Comparison of ENCODE assay signal across 7 cellular contexts in genomic region chr10:24621035-24621795, GRCh38.
DNase-seq lines count a peak whose midpoint lies in the region; ATAC-seq, FAIRE-seq and TF ChIP-seq lines count a peak whose summit lies in the region.
"Not testable (repeated sequence)": the region's sequence is repeated elsewhere in the genome, so short reads cannot be mapped to it uniquely, and the experiment has no call there.

No MANE protein-coding gene starts in this region.

- not testable (repeated sequence) for H4K8ac ChIP-seq in trophoblast cell (ENCODE audit: low read depth, low read length)

- not testable (repeated sequence) for H2AFZ ChIP-seq in HepG2 (ENCODE audit: low read length); trophoblast cell (ENCODE audit: insufficient read depth, low read length, poor library complexity)

- not testable (repeated sequence) for H3K9me3 ChIP-seq in CD8-positive, alpha-beta memory T cell (ENCODE audit: low read length); effector memory CD4-positive, alpha-beta T cell (ENCODE audit: control insufficient read depth, low read length); HepG2 (ENCODE audit: low read length); trophoblast cell (ENCODE audit: insufficient read depth, low read depth, low read length)

- not testable (repeated sequence) for H4K91ac ChIP-seq in trophoblast cell (ENCODE audit: low read depth, low read length)

- BruUV-seq in HepG2 (replicated peaks; lab: Mats Ljungman, UMichigan), result not testable (repeated sequence)

- FAIRE-seq in HTR-8/SVneo (lab: Jason Lieb, UNC), result peak; percentile 97
- FAIRE-seq in HepG2 (lab: Jason Lieb, UNC), result not testable (repeated sequence)

- H3K79me1 ChIP-seq in trophoblast cell (ENCODE audit: low read length), result not testable (repeated sequence)

- not testable (repeated sequence) for H4K20me1 ChIP-seq in HepG2 (ENCODE audit: insufficient read depth, low read length)

- peak overlapping the region in 6 of 8 donors; percentile 11 to 85 (median 80) for H3K27ac Mint-ChIP-seq in CD8-positive, alpha-beta memory T cell
- peak overlapping the region; percentile 22 for H3K27ac Mint-ChIP-seq in activated CD4-positive, alpha-beta T cell treated with anti-CD3 and anti-CD28 coated beads for 36 hours
- peak overlapping the region; percentile 76 for H3K27ac Mint-ChIP-seq in activated naive CD8-positive, alpha-beta T cell

- in situ Hi-C loops in HepG2 (cut with HindIII; ENCODE audit: extremely low pct_ligation_motif_present, low pct_unique_long_range_greater_than_20kb), result not testable (repeated sequence)

- peaks cover 37% of the 10 kb centered on the region for H3K4me1 ChIP-seq in CD8-positive, alpha-beta memory T cell (ENCODE audit: insufficient read depth, low read length)
- not testable (repeated sequence) for H3K4me1 ChIP-seq in effector memory CD4-positive, alpha-beta T cell (ENCODE audit: control insufficient read depth, insufficient read depth, low read length, poor library complexity, severe bottlenecking); HepG2 (ENCODE audit: insufficient read depth, low read length); trophoblast cell (ENCODE audit: control insufficient read depth in 1 of 2, insufficient read depth in 2 of 2, low read length in 2 of 2)

- POLR2A ChIA-PET in CD8-positive, alpha-beta memory T cell (lab: Charles Lee); activated CD4-positive, alpha-beta T cell treated with anti-CD3 and anti-CD28 coated beads for 36 hours (lab: Charles Lee); HepG2 (lab: Yijun Ruan, JAX): not testable (repeated sequence)

- 94% methylated on average over 4 of the region's 4 CpGs for WGBS in HepG2 (ENCODE audit: low lambda C conversion rate)
- WGBS in trophoblast cell (ENCODE audit: extremely low coverage, insufficient coverage, insufficient read length), result no CpG with 5 or more reads among the region's 4 CpGs

- not testable (repeated sequence) for H3K27me3 ChIP-seq in CD8-positive, alpha-beta memory T cell (ENCODE audit: insufficient read depth, low read length, poor library complexity, severe bottlenecking); effector memory CD4-positive, alpha-beta T cell (replicated peaks; ENCODE audit: control insufficient read depth, insufficient read depth, low read length, poor library complexity, severe bottlenecking); HepG2 (ENCODE audit: control insufficient read depth in 1 of 2, insufficient read depth in 2 of 2, low read length in 2 of 2); trophoblast cell (ENCODE audit: insufficient read depth, low read length)

- H2BK5ac ChIP-seq in trophoblast cell (ENCODE audit: low read depth, low read length, poor library complexity), result not testable (repeated sequence)

- TF ChIP-seq CTCF in HepG2 (CRISPR knock-in tag; IDR thresholded peaks at IDR 0.05), result not testable (repeated sequence)

- not testable (repeated sequence) for TF ChIP-seq POLR2A in HepG2 (IDR thresholded peaks at IDR 0.05; ENCODE audit: insufficient read depth in 1 of 2, low read depth in 2 of 2, low read length in 2 of 2)

- H3K4ac ChIP-seq in trophoblast cell (ENCODE audit: low read depth, low read length), result not testable (repeated sequence)

- H3K9ac ChIP-seq in HepG2 (ENCODE audit: insufficient read depth, low read depth, low read length); trophoblast cell (ENCODE audit: low read length): not testable (repeated sequence)

- CTCF ChIA-PET in CD8-positive, alpha-beta memory T cell (lab: Charles Lee); activated CD4-positive, alpha-beta T cell treated with anti-CD3 and anti-CD28 coated beads for 36 hours (lab: Charles Lee); HepG2 (lab: Yijun Ruan, JAX; ENCODE audit: low intra/inter-chr PET ratio, low total read pairs): not testable (repeated sequence)

- H3K4me2 ChIP-seq in HepG2 (ENCODE audit: low read depth, low read length); trophoblast cell (ENCODE audit: low read length): not testable (repeated sequence)

- not testable (repeated sequence) for DNase-seq in CD8-positive, alpha-beta memory T cell; HTR-8/SVneo (ENCODE audit: insufficient read length, low spot score); activated CD4-positive, alpha-beta T cell treated with anti-CD3 and anti-CD28 coated beads for 36 hours; effector memory CD4-positive, alpha-beta T cell; HepG2 (ENCODE audit: low spot score)
- DNase-seq in trophoblast cell, result peak in 1 of 2 donors; percentile 37

- not testable (repeated sequence) for H3K36me3 ChIP-seq in CD8-positive, alpha-beta memory T cell (ENCODE audit: insufficient read depth, low read length); effector memory CD4-positive, alpha-beta T cell (ENCODE audit: control insufficient read depth, insufficient read depth, low read length); trophoblast cell (ENCODE audit: control insufficient read depth in 1 of 2, insufficient read depth in 2 of 2, low read length in 2 of 2)
- peaks cover 4 to 19% of the 10 kb centered on the region in 2 experiments; a peak in 3 of 5 replicates for H3K36me3 ChIP-seq in HepG2 (replicated peaks in 1 of 2; ENCODE audit: control insufficient read depth in 1 of 2, insufficient read depth in 2 of 2, low read length in 2 of 2)

- peak overlapping the region in 1 of 7 donors; percentile 13 for H3K4me3 Mint-ChIP-seq in CD8-positive, alpha-beta memory T cell
- H3K4me3 Mint-ChIP-seq in activated CD4-positive, alpha-beta T cell treated with anti-CD3 and anti-CD28 coated beads for 36 hours; activated naive CD8-positive, alpha-beta T cell: not testable (repeated sequence)

- H3K4me3 ChIP-seq in CD8-positive, alpha-beta memory T cell (ENCODE audit: low read length); effector memory CD4-positive, alpha-beta T cell (ENCODE audit: insufficient read depth, low read depth, low read length, poor library complexity, severe bottlenecking); HepG2 (replicated peaks in 1 of 3; ENCODE audit: insufficient read depth in 1 of 3, low read depth in 2 of 3, low read length in 3 of 3); trophoblast cell (ENCODE audit: low read depth, low read length): not testable (repeated sequence)

- H2BK120ac ChIP-seq in trophoblast cell (ENCODE audit: insufficient read depth, low read length, poor library complexity), result not testable (repeated sequence)

- H3K9me3 Mint-ChIP-seq in CD8-positive, alpha-beta memory T cell; activated CD4-positive, alpha-beta T cell treated with anti-CD3 and anti-CD28 coated beads for 36 hours (ENCODE audit: low read depth); activated naive CD8-positive, alpha-beta T cell (ENCODE audit: low read depth): not testable (repeated sequence)

- not testable (repeated sequence) for H3K27me3 Mint-ChIP-seq in CD8-positive, alpha-beta memory T cell; activated CD4-positive, alpha-beta T cell treated with anti-CD3 and anti-CD28 coated beads for 36 hours; activated naive CD8-positive, alpha-beta T cell

- not testable (repeated sequence) for H2AK5ac ChIP-seq in trophoblast cell (ENCODE audit: low read length)

- H3K18ac ChIP-seq in trophoblast cell (ENCODE audit: low read length), result not testable (repeated sequence)

- ATAC-seq in activated CD4-positive, alpha-beta T cell treated with anti-CD3 and anti-CD28 coated beads for 36 hours, result peak; percentile 16
- ATAC-seq in HepG2, result not testable (repeated sequence)

- not testable (repeated sequence) for H4K12ac ChIP-seq in trophoblast cell (ENCODE audit: low read depth, low read length)

- H3K79me2 ChIP-seq in HepG2 (ENCODE audit: insufficient read depth, low read length); trophoblast cell (ENCODE audit: control insufficient read depth, insufficient read depth, low read length, poor library complexity): not testable (repeated sequence)

- not testable (repeated sequence) for H3K14ac ChIP-seq in trophoblast cell (ENCODE audit: low read length)

- H2BK12ac ChIP-seq in trophoblast cell (ENCODE audit: low read length), result not testable (repeated sequence)

- peaks cover 24 to 48% (median 26%) of the 10 kb centered on the region in 3 donors for H3K4me1 Mint-ChIP-seq in CD8-positive, alpha-beta memory T cell
- H3K4me1 Mint-ChIP-seq in activated CD4-positive, alpha-beta T cell treated with anti-CD3 and anti-CD28 coated beads for 36 hours, result peaks cover 61% of the 10 kb centered on the region
- peaks cover 58% of the 10 kb centered on the region for H3K4me1 Mint-ChIP-seq in activated naive CD8-positive, alpha-beta T cell (ENCODE audit: low read depth)

- H3K36me3 Mint-ChIP-seq in CD8-positive, alpha-beta memory T cell; activated CD4-positive, alpha-beta T cell treated with anti-CD3 and anti-CD28 coated beads for 36 hours (ENCODE audit: low read depth); activated naive CD8-positive, alpha-beta T cell: not testable (repeated sequence)

- not testable (repeated sequence) for TF ChIP-seq RAD21 in HepG2 (CRISPR knock-in tag; IDR thresholded peaks at IDR 0.05)

- H3K23ac ChIP-seq in trophoblast cell (ENCODE audit: low read length), result not testable (repeated sequence)

- H3K27ac ChIP-seq in CD8-positive, alpha-beta memory T cell (ENCODE audit: low read depth, low read length); HepG2 (ENCODE audit: extremely low read length, insufficient read depth, low read length): not testable (repeated sequence)
- H3K27ac ChIP-seq in effector memory CD4-positive, alpha-beta T cell (ENCODE audit: insufficient read depth, low read length, poor library complexity, severe bottlenecking), result peak overlapping the region; percentile 14
- peak overlapping the region; percentile 44 for H3K27ac ChIP-seq in trophoblast cell (ENCODE audit: low read depth, low read length)

- not testable (repeated sequence) for TF ChIP-seq EP300 in HepG2 (IDR thresholded peaks at IDR 0.05; ENCODE audit: low read depth in 2 of 2, low read length in 2 of 2); HepG2 (CRISPR knock-in tag; IDR thresholded peaks at IDR 0.05; ENCODE audit: borderline replicate concordance)

- intact Hi-C loops in activated CD4-positive, alpha-beta T cell treated with anti-CD3 and anti-CD28 coated beads for 36 hours (cut with DNase I, micrococcal nuclease); HepG2 (cut with micrococcal nuclease; ENCODE audit: unreplicated experiment): not testable (repeated sequence)

TF ChIP-seq in HepG2, 621 proteins besides CTCF, POLR2A, EP300 and RAD21:
- TF ChIP-seq FOSL2 (CRISPR knock-in tag; IDR thresholded peaks at IDR 0.05), result peak; percentile 38
TF ChIP-seq in HepG2: peak in this region for 1; not testable (repeated sequence) for 620.

Comparison
In these comparisons a context has a peak if more than half of its experiments do, and no peak if none do; other contexts are left out.
1. H3K27ac Mint-ChIP-seq: peak in every context shown above with its lines; median percentile 80 in CD8-positive, alpha-beta memory T cell; 76 in activated naive CD8-positive, alpha-beta T cell; 22 in activated CD4-positive, alpha-beta T cell treated with anti-CD3 and anti-CD28 coated beads for 36 hours.